Comparison of ENCODE assay signal across 9 cellular contexts in the genomic region with DNA sequence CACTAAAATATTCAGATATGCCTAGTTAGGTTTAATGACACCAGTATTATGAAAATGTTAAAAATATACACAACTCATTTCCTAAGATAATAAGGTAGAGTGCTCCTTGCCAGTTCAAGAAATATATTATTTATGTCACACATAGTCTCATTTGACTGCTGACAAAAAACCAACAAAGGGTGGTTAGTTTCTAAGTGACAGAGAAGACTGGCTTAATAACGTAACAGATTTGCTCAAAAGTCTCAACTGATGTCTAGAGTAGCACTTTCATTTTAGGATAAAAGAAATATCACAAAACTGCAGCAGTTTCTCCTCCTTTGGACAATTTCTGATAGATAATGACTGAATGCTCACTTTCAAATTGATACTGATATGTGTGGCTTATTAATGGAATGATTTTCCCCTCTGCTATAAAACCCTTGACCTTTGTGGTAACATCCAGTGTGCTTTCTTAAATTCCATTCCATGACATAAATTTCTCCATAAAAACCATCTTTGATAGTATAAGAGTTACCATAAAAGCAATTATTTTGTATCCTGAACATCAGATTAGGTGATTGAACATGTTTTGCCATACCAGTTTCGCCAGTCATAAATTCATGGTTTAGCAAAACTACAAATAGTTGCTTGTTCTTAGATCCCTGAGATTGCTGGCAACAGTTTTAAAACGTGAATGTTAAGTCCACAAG.
A peak's percentile ranks its signal among the peaks of the same experiment; 100 is the strongest.
DNase-seq lines count a peak whose midpoint lies in the region; ATAC-seq and TF ChIP-seq lines count a peak whose summit lies in the region.
"Had no signal": no experiment of that assay in that cellular context is flagged by ENCODE, and none has a peak within 500 bp of the region (broad histone marks: within the 10 kb centered on the region; RNA-seq: fewer than 3 reads in every experiment).

No MANE protein-coding gene starts in this region.

- H3K9me3 ChIP-seq in stomach: no peaks in the 10 kb centered on the region

- WGBS in stomach, 5 donors: 47 to 66% (median 59%) methylated on average over 3 of the region's 3 CpGs

- H3K27me3 ChIP-seq in stomach: no peaks in the 10 kb centered on the region

- CTCF ChIA-PET in activated B cell treated with CpG ODN at 0.5 μM for 24 hours (lab: Charles Lee): no interaction called here

- H3K27ac Mint-ChIP-seq in activated B cell treated with CpG ODN at 0.5 μM for 24 hours: peak overlapping the region; percentile 59
- peak overlapping the region; percentile 66 for H3K27ac Mint-ChIP-seq in osteocyte (ENCODE audit: unreplicated experiment)

- H3K4me1 Mint-ChIP-seq in activated B cell treated with CpG ODN at 0.5 μM for 24 hours (peaks cover 71% of the 10 kb centered on the region), osteocyte (ENCODE audit: unreplicated experiment) (peaks cover 37% of the 10 kb centered on the region)

- TF ChIP-seq POLR2A in stomach (IDR thresholded peaks at IDR 0.05): no peak

- DNase-seq in activated B cell treated with CpG ODN at 0.5 μM for 24 hours: no peak
- DNase-seq in osteocyte (ENCODE audit: extremely low spot score, unreplicated experiment): no peak
- no peak for DNase-seq in NCI-H1048 (lab: John Stamatoyannopoulos, UW)
- DNase-seq in stomach: no peak
- no peak for DNase-seq in SIG-M5 (lab: John Stamatoyannopoulos, UW)
- DNase-seq: glutamatergic neuron; stimulated activated CD4-positive, alpha-beta T cell treated with anti-CD3 and anti-CD28 coated beads, Interleukin-4, amount 100 ng/mL, for 4 hours had no signal

- intact Hi-C loops in activated B cell treated with CpG ODN at 0.5 μM for 24 hours (cut with micrococcal nuclease) (loop anchor here (1.0 kb wide), 1 partner anchor 8 kb away; no protein-coding TSS in a partner anchor), stomach (cut with DNase I; ENCODE audit: low total_unique reads) (no loop called here)

- H3K4me3 Mint-ChIP-seq in activated B cell treated with CpG ODN at 0.5 μM for 24 hours: peak overlapping the region; percentile 12
- no peak overlapping the region for H3K4me3 Mint-ChIP-seq in osteocyte (ENCODE audit: unreplicated experiment)

- H3K9me3 Mint-ChIP-seq in activated B cell treated with CpG ODN at 0.5 μM for 24 hours (no peaks in the 10 kb centered on the region), osteocyte (ENCODE audit: unreplicated experiment) (no peaks in the 10 kb centered on the region)

- TF ChIP-seq EP300 in stomach (IDR thresholded peaks at IDR 0.05): no peak

- no peak overlapping the region for H3K4me3 ChIP-seq in stomach

- peaks cover 0 to 57% (median 35%) of the 10 kb centered on the region in 4 donors for H3K4me1 ChIP-seq in stomach

- POLR2A ChIA-PET in activated B cell treated with CpG ODN at 0.5 μM for 24 hours (lab: Charles Lee): interaction anchor here (1.4 to 2.7 kb wide), 2 partner anchors 9 to 41 kb away, joined by 5 to 14 read pairs; no protein-coding TSS in a partner anchor

- H3K27me3 Mint-ChIP-seq in activated B cell treated with CpG ODN at 0.5 μM for 24 hours (no peaks in the 10 kb centered on the region), osteocyte (ENCODE audit: unreplicated experiment) (no peaks in the 10 kb centered on the region)

- H3K36me3 Mint-ChIP-seq in activated B cell treated with CpG ODN at 0.5 μM for 24 hours (ENCODE audit: low read depth) (peaks cover 23% of the 10 kb centered on the region), osteocyte (ENCODE audit: unreplicated experiment) (peaks cover 4% of the 10 kb centered on the region)

- ATAC-seq in GM18907 (IDR thresholded peaks at IDR 0.05; ENCODE audit: unreplicated experiment) (peak; percentile 53), HG02852 (IDR thresholded peaks at IDR 0.05; ENCODE audit: unreplicated experiment) (peak; percentile 77), activated B cell treated with CpG ODN at 0.5 μM for 24 hours (ENCODE audit: low read depth) (no peak)

- TF ChIP-seq CTCF in activated B cell treated with CpG ODN at 0.5 μM for 24 hours (IDR thresholded peaks at IDR 0.05) (no peak), osteocyte (IDR thresholded peaks at IDR 0.05) (no peak), stomach (IDR thresholded peaks at IDR 0.05) (no peak)

- no peaks in the 10 kb centered on the region for H3K36me3 ChIP-seq in stomach

- H3K27ac ChIP-seq in stomach: peak overlapping the region in 1 of 5 donors; percentile 6
